In the genomic region with DNA sequence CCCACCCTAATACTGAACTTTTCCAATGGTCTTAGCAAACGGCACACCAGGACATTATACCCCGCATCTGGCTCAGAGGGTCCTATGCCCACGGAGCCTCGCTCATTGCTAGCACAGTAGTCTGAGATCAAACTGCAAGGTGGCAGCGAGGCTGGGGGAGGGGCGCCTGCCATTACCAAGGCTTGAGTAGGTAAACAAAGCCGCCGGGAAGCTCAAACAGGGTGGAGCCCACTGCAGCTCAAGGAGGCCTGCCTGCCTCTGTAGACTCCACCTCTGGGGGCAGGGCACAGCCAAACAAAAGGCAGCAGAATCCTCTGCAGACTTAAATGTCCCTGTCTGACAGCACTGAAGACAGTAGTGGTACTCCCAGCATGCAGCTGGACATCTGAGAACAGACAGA, we compare ENCODE assay signal across 6 cellular contexts.
A peak's percentile ranks its signal among the peaks of the same experiment; 100 is the strongest.
DNase-seq lines count a peak whose midpoint lies in the region; ATAC-seq, FAIRE-seq and TF ChIP-seq lines count a peak whose summit lies in the region.
"Not testable (repeated sequence)": the region's sequence is repeated elsewhere in the genome, so short reads cannot be mapped to it uniquely, and the experiment has no call there.

No MANE protein-coding gene starts in this region.

- H4K20me1 ChIP-seq in PC-9 (ENCODE audit: insufficient read depth) = not testable (repeated sequence)

- H3K9me3 Mint-ChIP-seq in Calu3 (ENCODE audit: low read depth, unreplicated experiment) = peaks cover 12% of the 10 kb centered on the region

- FAIRE-seq in A549 (lab: Jason Lieb, UNC) = not testable (repeated sequence)

- TF ChIP-seq POLR2A in A549 (IDR thresholded peaks at IDR 0.05; ENCODE audit: low read length) = not testable (repeated sequence)

- H3K4me1 ChIP-seq in A549 = not testable (repeated sequence)
- H3K4me1 ChIP-seq in PC-9 (replicated peaks; ENCODE audit: insufficient read depth) = peaks cover 24% of the 10 kb centered on the region

- not testable (repeated sequence) for H3K27me3 ChIP-seq in PC-9 (ENCODE audit: insufficient read depth, low read depth)

- CTCF ChIA-PET in A549 (lab: Yijun Ruan, JAX); Calu3 (lab: Charles Lee); PC-9 (lab: Charles Lee): not testable (repeated sequence)

- 54% methylated on average over 8 of the region's 8 CpGs for WGBS in A549 (ENCODE audit: missing lambda C conversion rate)

- H3K79me2 ChIP-seq in PC-9 (ENCODE audit: low read depth) = not testable (repeated sequence)

- H3K36me3 Mint-ChIP-seq in Calu3 (ENCODE audit: insufficient read depth, unreplicated experiment) = peaks cover 11% of the 10 kb centered on the region

- intact Hi-C loops in Calu3 (cut with micrococcal nuclease; ENCODE audit: unreplicated experiment); PC-9 (cut with micrococcal nuclease; ENCODE audit: unreplicated experiment): not testable (repeated sequence)

- H3K27me3 Mint-ChIP-seq in Calu3 (ENCODE audit: unreplicated experiment) = not testable (repeated sequence)

- H3K4me1 Mint-ChIP-seq in Calu3 (ENCODE audit: low read depth, unreplicated experiment) = peaks cover 21% of the 10 kb centered on the region

- DNase-seq in A549 (ENCODE audit: low read depth in 1 of 2, low spot score in 1 of 2) = not testable (repeated sequence)
- DNase-seq in Calu3 = peak; percentile 24
- peak; percentile 38 for DNase-seq in DMS53 (lab: John Stamatoyannopoulos, UW)
- peak; percentile 22 for DNase-seq in HT-29 (ENCODE audit: low spot score)
- peak; percentile 50 for DNase-seq in NCI-H748 (lab: John Stamatoyannopoulos, UW; ENCODE audit: unreplicated experiment)
- peak in 1 of 2 experiments; percentile 55 for DNase-seq in PC-9

- H3K27ac Mint-ChIP-seq in Calu3 (ENCODE audit: unreplicated experiment) = peak overlapping the region; percentile 86

- H3K4me2 ChIP-seq in A549 (0 out of 3 replicates have a peak overlapping the region, but pooled peaks have one; percentile 8), PC-9 (peak overlapping the region; percentile 66)

- not testable (repeated sequence) for H3K9me3 ChIP-seq in A549
- peaks cover 35% of the 10 kb centered on the region for H3K9me3 ChIP-seq in PC-9 (ENCODE audit: insufficient read depth, low read depth)

- not testable (repeated sequence) for TF ChIP-seq EP300 in A549 (IDR thresholded peaks at IDR 0.05)

- not testable (repeated sequence) for TF ChIP-seq RAD21 in A549 (conservative IDR thresholded peaks at IDR 0.05 in 1 of 2, IDR thresholded peaks at IDR 0.05 in 1 of 2)

- not testable (repeated sequence) for BruUV-seq in Calu3 (replicated peaks; lab: Mats Ljungman, UMichigan); PC-9 (replicated peaks; lab: Mats Ljungman, UMichigan)

- POLR2A ChIA-PET in A549 (lab: Yijun Ruan, JAX) = not testable (repeated sequence)
- POLR2A ChIA-PET in PC-9 (lab: Charles Lee; ENCODE audit: unreplicated experiment) = interaction anchor here (0.9 kb wide), 1 partner anchor 76 kb away, joined by 3 read pairs; no protein-coding TSS in a partner anchor

- not testable (repeated sequence) for H3K9me2 ChIP-seq in PC-9 (ENCODE audit: insufficient read depth)

- not testable (repeated sequence) for H3K36me3 ChIP-seq in PC-9 (ENCODE audit: low read depth)

- H3K27ac ChIP-seq in A549, PC-9: not testable (repeated sequence)

- peak overlapping the region; percentile 65 for H3K4me3 Mint-ChIP-seq in Calu3 (ENCODE audit: low read depth, unreplicated experiment)

- not testable (repeated sequence) for H3K4me3 ChIP-seq in A549
- peak overlapping the region; percentile 37 for H3K4me3 ChIP-seq in PC-9

- TF ChIP-seq CTCF in A549 (IDR thresholded peaks at IDR 0.05); Calu3 (IDR thresholded peaks at IDR 0.05; ENCODE audit: unreplicated experiment); PC-9 (conservative IDR thresholded peaks at IDR 0.05): not testable (repeated sequence)

- H3F3A ChIP-seq in PC-9 (ENCODE audit: insufficient read depth, low read depth) = not testable (repeated sequence)

- ATAC-seq in A549 = not testable (repeated sequence)

- peak overlapping the region; percentile 72; the same call in 1 of the 2 replicates for H2AFZ ChIP-seq in PC-9
